ENCODE assay signal across 8 cellular contexts in genomic region chr9:126613656-126614055, GRCh38. TPM values are rescaled to one million over a fixed set of nuclear protein-coding genes. Genes with fewer than 3 reads are reported as not detected.
A peak's percentile ranks its signal among the peaks of the same experiment; 100 is the strongest.
DNase-seq lines count a peak whose midpoint lies in the region; ATAC-seq and TF ChIP-seq lines count a peak whose summit lies in the region.

LMX1B (plus strand) TSS chr9:126613928; CDS start chr9:126614450, 522 bp downstream.

- intact Hi-C loops in left colon (cut with DNase I, micrococcal nuclease) = loop anchor here in 1 of 2 donors (10.0 kb wide), 1 partner anchor 171 kb away; no protein-coding TSS in a partner anchor

- no peak for TF ChIP-seq CTCF in astrocyte of the spinal cord (IDR thresholded peaks at IDR 0.05; ENCODE audit: low read depth, low read length)

- ATAC-seq in left colon (no peak), GM21515 (IDR thresholded peaks at IDR 0.05; ENCODE audit: unreplicated experiment) (no peak), GM21381 (IDR thresholded peaks at IDR 0.05; ENCODE audit: unreplicated experiment) (no peak), HG03025 (IDR thresholded peaks at IDR 0.05; ENCODE audit: low FRiP score, unreplicated experiment) (no peak), GM18520 (IDR thresholded peaks at IDR 0.05; ENCODE audit: unreplicated experiment) (no peak)

- CTCF ChIA-PET in HEK293T (lab: Yijun Ruan, JAX) = no interaction called here

- in situ Hi-C loops in astrocyte of the spinal cord (cut with HindIII; ENCODE audit: low sequenced_read_pairs) = no loop called here

- DNase-seq in AG20443 (ENCODE audit: low spot score) (peak; percentile 73), HEK293T (ENCODE audit: extremely low spot score) (peak; percentile 60), astrocyte of the spinal cord (ENCODE audit: low read depth, low spot score) (no peak), left colon (peak; percentile 23 to 33)

- peak within 1 kb of the TSS; percentile 29 for H3K4me3 ChIP-seq in astrocyte of the spinal cord (ENCODE audit: low read depth, low read length)

- POLR2A ChIA-PET in HEK293T (lab: Yijun Ruan, JAX) = interaction anchor here (0.6 to 1.3 kb wide), 6 partner anchors 18 to 99 kb away, joined by 3 to 4 read pairs (median 4); no protein-coding TSS in a partner anchor

TF ChIP-seq in HEK293T, 16 proteins besides CTCF, POLR2A, EP300 and RAD21:
- TF ChIP-seq PKNOX1 (IDR thresholded peaks at IDR 0.05) (no peak), BHLHE40 (IDR thresholded peaks at IDR 0.05; ENCODE audit: borderline replicate concordance) (no peak), TARDBP (IDR thresholded peaks at IDR 0.05) (no peak), ELF4 (IDR thresholded peaks at IDR 0.05) (no peak), FOXM1 (IDR thresholded peaks at IDR 0.05; ENCODE audit: borderline replicate concordance) (no peak), CTBP1 (IDR thresholded peaks at IDR 0.05; ENCODE audit: borderline replicate concordance) (no peak), SP1 (IDR thresholded peaks at IDR 0.05) (no peak), ARNT (IDR thresholded peaks at IDR 0.05) (no peak)

RNA-seq across cellular contexts. Expression of gene LMX1B, which starts in this region (rescaled TPM):
- total RNA-seq in left colon = under 1 TPM in 1 of 2 donors, not detected in 1; 0.14 TPM

Comparison
In these comparisons a context has a peak if more than half of its experiments do, and no peak if none do; other contexts are left out.
1. Peak in DNase-seq in left colon; RNA of the gene not detected or under 1 TPM.